In the genomic region with DNA sequence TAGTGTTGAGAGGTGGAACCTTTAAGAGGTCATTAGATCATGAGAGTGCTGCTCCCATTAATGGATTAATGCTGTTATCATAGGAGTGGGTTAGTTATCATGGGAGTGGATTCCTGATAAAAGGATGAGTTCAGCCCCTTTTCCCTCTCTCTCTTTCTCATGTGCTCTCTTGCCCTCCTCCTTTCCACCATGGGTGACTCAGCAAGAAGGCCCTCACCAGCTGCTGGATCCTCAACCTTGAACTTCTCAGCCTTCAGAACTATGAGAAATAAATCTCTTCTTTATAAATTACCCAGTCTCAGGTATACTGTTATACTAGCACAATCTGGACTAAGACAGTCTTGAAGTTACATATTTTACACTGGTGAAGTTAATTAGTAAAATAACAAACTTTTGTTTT, we compare ENCODE assay signal across 1 cellular context.
TF ChIP-seq lines count a peak whose summit lies in the region.

No MANE protein-coding gene starts in this region.

TF ChIP-seq in HepG2, 621 proteins besides CTCF, POLR2A, EP300 and RAD21:
- TF ChIP-seq TEAD3 (CRISPR knock-in tag; optimal IDR thresholded peaks at IDR 0.05; ENCODE audit: borderline replicate concordance), result no peak
- TF ChIP-seq FOSL2 (CRISPR knock-in tag; IDR thresholded peaks at IDR 0.05), result peak; percentile 45
- peak; percentile 54; the same call in 1 of the 2 replicates for TF ChIP-seq NFE2L2 (IDR thresholded peaks at IDR 0.05; ENCODE audit: low read length)
TF ChIP-seq in HepG2: peak in this region for 2.
